ENCODE assay signal across 22 cellular contexts in genomic region chr12:12239127-12239526, GRCh38.
"Had no signal": no experiment of that assay in that cellular context is flagged by ENCODE, and none has a peak within 500 bp of the region (broad histone marks: within the 10 kb centered on the region; RNA-seq: fewer than 3 reads in every experiment).

No MANE protein-coding gene starts in this region.

- H3K27ac Mint-ChIP-seq: activated B cell treated with CpG ODN at 0.5 μM for 24 hours; activated CD4-positive, alpha-beta memory T cell treated with anti-CD3 and anti-CD28 coated beads for 36 hours; activated T-helper 17 cell treated with anti-CD3 and anti-CD28 coated beads, Interleukin-2, amount 50 U/mL, for 72 hours; nephron progenitor cell; stimulated activated naive CD8-positive, alpha-beta T cell treated with anti-CD3 and anti-CD28 coated beads, Interleukin-15, amount 100 ng/mL, for 72 hours; T-cell; type B pancreatic cell had no signal

- H3K4me3 ChIP-seq: ascending aorta, hepatocyte, lung, prostate gland, testis had no signal

- H3K36me3 ChIP-seq: ascending aorta, prostate gland had no signal

- H3K27me3 Mint-ChIP-seq: activated T-helper 17 cell treated with anti-CD3 and anti-CD28 coated beads, Interleukin-2, amount 50 U/mL, for 72 hours; stimulated activated naive CD8-positive, alpha-beta T cell treated with anti-CD3 and anti-CD28 coated beads, Interleukin-15, amount 100 ng/mL, for 72 hours; T-cell; type B pancreatic cell had no signal

- H3K27ac ChIP-seq: ascending aorta, hepatocyte, prostate gland, testis had no signal

- H3K27me3 ChIP-seq: ascending aorta, hepatocyte, testis had no signal

- H3K4me1 Mint-ChIP-seq: activated B cell treated with CpG ODN at 0.5 μM for 24 hours; activated T-helper 17 cell treated with anti-CD3 and anti-CD28 coated beads, Interleukin-2, amount 50 U/mL, for 72 hours had no signal

- DNase-seq: activated B cell treated with CpG ODN at 0.5 μM for 24 hours; activated CD4-positive, alpha-beta memory T cell treated with anti-CD3 and anti-CD28 coated beads for 36 hours; activated CD4-positive, alpha-beta T cell treated with anti-CD3 and anti-CD28 coated beads for 4 hours; activated naive CD4-positive, alpha-beta T cell; activated T-cell treated with anti-CD3 and anti-CD28 coated beads for 4 hours; effector memory CD4-positive, alpha-beta T cell; midbrain; nephron progenitor cell; right cardiac atrium; SK-N-SH; small intestine; stimulated activated CD4-positive, alpha-beta T cell treated with anti-CD3 and anti-CD28 coated beads, Interleukin-15, amount 100 ng/mL, for 24 hours; stimulated activated CD4-positive, alpha-beta T cell treated with anti-CD3 and anti-CD28 coated beads, Interleukin-2, amount 100 ng/mL, for 48 hours; stimulated activated naive CD8-positive, alpha-beta T cell treated with anti-CD3 and anti-CD28 coated beads, Interleukin-15, amount 100 ng/mL, for 72 hours; T-cell; testis had no signal

- ATAC-seq: activated T-helper 17 cell treated with anti-CD3 and anti-CD28 coated beads, Interleukin-2, amount 50 U/mL, for 72 hours; right cardiac atrium; stimulated activated naive CD8-positive, alpha-beta T cell treated with anti-CD3 and anti-CD28 coated beads, Interleukin-15, amount 100 ng/mL, for 72 hours; T-cell had no signal

- H3K4me3 Mint-ChIP-seq: activated B cell treated with CpG ODN at 0.5 μM for 24 hours; activated CD4-positive, alpha-beta memory T cell treated with anti-CD3 and anti-CD28 coated beads for 36 hours; activated T-helper 17 cell treated with anti-CD3 and anti-CD28 coated beads, Interleukin-2, amount 50 U/mL, for 72 hours; nephron progenitor cell; stimulated activated naive CD8-positive, alpha-beta T cell treated with anti-CD3 and anti-CD28 coated beads, Interleukin-15, amount 100 ng/mL, for 72 hours; T-cell; type B pancreatic cell had no signal

- H3K9me3 Mint-ChIP-seq: activated B cell treated with CpG ODN at 0.5 μM for 24 hours; activated CD4-positive, alpha-beta memory T cell treated with anti-CD3 and anti-CD28 coated beads for 36 hours; activated T-helper 17 cell treated with anti-CD3 and anti-CD28 coated beads, Interleukin-2, amount 50 U/mL, for 72 hours; stimulated activated naive CD8-positive, alpha-beta T cell treated with anti-CD3 and anti-CD28 coated beads, Interleukin-15, amount 100 ng/mL, for 72 hours had no signal

- H3K4me1 ChIP-seq: ascending aorta, prostate gland, testis had no signal

- H3K9me3 ChIP-seq: ascending aorta, prostate gland, SK-N-SH, testis had no signal
